In the genomic region with DNA sequence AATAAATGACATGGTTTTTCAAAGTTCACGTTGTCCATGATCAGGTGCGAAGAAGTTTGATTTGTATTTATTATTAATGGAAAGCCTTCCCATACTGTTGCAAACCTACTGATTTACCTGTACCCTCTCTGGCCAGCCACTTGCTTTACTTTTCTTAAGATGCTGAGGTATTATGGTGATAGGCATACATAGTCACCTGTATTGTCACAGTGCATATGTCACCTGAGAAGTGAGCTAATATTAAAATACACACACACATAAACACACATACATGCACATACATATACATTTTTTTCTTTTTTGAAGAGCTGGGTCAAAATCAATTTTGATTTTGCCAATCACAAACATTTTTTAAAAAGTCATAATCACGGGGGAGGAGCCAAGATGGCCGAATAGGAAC, we compare ENCODE assay signal across 22 cellular contexts.
DNase-seq lines count a peak whose midpoint lies in the region; ATAC-seq and TF ChIP-seq lines count a peak whose summit lies in the region.
"Had no signal": no experiment of that assay in that cellular context is flagged by ENCODE, and none has a peak within 500 bp of the region (broad histone marks: within the 10 kb centered on the region; RNA-seq: fewer than 3 reads in every experiment).

No MANE protein-coding gene starts in this region.

- H3K4ac ChIP-seq in trophoblast cell (ENCODE audit: low read depth, low read length), result no peak overlapping the region

- H3K27me3 ChIP-seq in CD8-positive, alpha-beta T cell (ENCODE audit: insufficient read depth, low read length), result no peaks in the 10 kb centered on the region
- no peaks in the 10 kb centered on the region for H3K27me3 ChIP-seq in HL-60 (ENCODE audit: insufficient read depth, poor library complexity, severe bottlenecking)
- H3K27me3 ChIP-seq in trophoblast cell (ENCODE audit: insufficient read depth, low read length), result no peaks in the 10 kb centered on the region
- H3K27me3 ChIP-seq: ascending aorta, SJCRH30, testis had no signal

- no peak for ATAC-seq in CD8-positive, alpha-beta T cell
- no peak for ATAC-seq in activated naive CD8-positive, alpha-beta T cell treated with anti-CD3 and anti-CD28 coated beads, Interleukin-2, amount 50 U/mL, for 24 hours
- ATAC-seq in GM21381 (IDR thresholded peaks at IDR 0.05; ENCODE audit: unreplicated experiment) (no peak), GM18870 (IDR thresholded peaks at IDR 0.05; ENCODE audit: unreplicated experiment) (no peak)
- ATAC-seq: right cardiac atrium had no signal

- H3K4me1 ChIP-seq in CD8-positive, alpha-beta T cell (ENCODE audit: insufficient read depth, low read length), result no peaks in the 10 kb centered on the region
- no peaks in the 10 kb centered on the region for H3K4me1 ChIP-seq in trophoblast cell (ENCODE audit: control insufficient read depth in 1 of 2, insufficient read depth in 2 of 2, low read length in 2 of 2)
- H3K4me1 ChIP-seq: ascending aorta, SJCRH30, testis had no signal

- H3K9me3 Mint-ChIP-seq in CD8-positive, alpha-beta T cell, result no peaks in the 10 kb centered on the region
- H3K9me3 Mint-ChIP-seq in activated naive CD8-positive, alpha-beta T cell treated with anti-CD3 and anti-CD28 coated beads, Interleukin-2, amount 50 U/mL, for 24 hours, result peaks cover 6% of the 10 kb centered on the region
- H3K9me3 Mint-ChIP-seq in mesothelial cell of epicardium, result peaks cover 7% of the 10 kb centered on the region

- H2BK5ac ChIP-seq in trophoblast cell (ENCODE audit: low read depth, low read length, poor library complexity), result no peak overlapping the region

- H2BK120ac ChIP-seq in trophoblast cell (ENCODE audit: insufficient read depth, low read length, poor library complexity), result no peak overlapping the region

- no peak overlapping the region for H4K91ac ChIP-seq in trophoblast cell (ENCODE audit: low read depth, low read length)

- CTCF ChIA-PET in CD8-positive, alpha-beta T cell (lab: Charles Lee), result no interaction called here

- intact Hi-C loops in CD8-positive, alpha-beta T cell (cut with DNase I, micrococcal nuclease), result no loop called here

- no peaks in the 10 kb centered on the region for H3K4me1 Mint-ChIP-seq in CD8-positive, alpha-beta T cell (ENCODE audit: low read depth)
- no peaks in the 10 kb centered on the region for H3K4me1 Mint-ChIP-seq in activated naive CD8-positive, alpha-beta T cell treated with anti-CD3 and anti-CD28 coated beads, Interleukin-2, amount 50 U/mL, for 24 hours
- no peaks in the 10 kb centered on the region for H3K4me1 Mint-ChIP-seq in mesothelial cell of epicardium
- H3K4me1 Mint-ChIP-seq: immature natural killer cell had no signal

- POLR2A ChIA-PET in CD8-positive, alpha-beta T cell (lab: Charles Lee), result no interaction called here

- no peak overlapping the region for H3K27ac ChIP-seq in CD8-positive, alpha-beta T cell (ENCODE audit: low read depth, low read length)
- H3K27ac ChIP-seq in HL-60 (replicated peaks) (no peak overlapping the region), trophoblast cell (ENCODE audit: low read depth, low read length) (no peak overlapping the region)
- H3K27ac ChIP-seq: ascending aorta, SJCRH30, testis had no signal

- no peak overlapping the region for H3K4me3 ChIP-seq in CD8-positive, alpha-beta T cell (ENCODE audit: low read depth, low read length)
- H3K4me3 ChIP-seq in HL-60 (replicated peaks; ENCODE audit: insufficient read depth, low read length) (peak overlapping the region; percentile 20), trophoblast cell (ENCODE audit: low read depth, low read length) (no peak overlapping the region)
- H3K4me3 ChIP-seq: ascending aorta, SJCRH30, testis had no signal

- H3K27ac Mint-ChIP-seq in CD8-positive, alpha-beta T cell, result no peak overlapping the region
- H3K27ac Mint-ChIP-seq in activated naive CD8-positive, alpha-beta T cell treated with anti-CD3 and anti-CD28 coated beads, Interleukin-2, amount 50 U/mL, for 24 hours, result no peak overlapping the region
- H3K27ac Mint-ChIP-seq in mesothelial cell of epicardium, result peak overlapping the region; percentile 21
- H3K27ac Mint-ChIP-seq: immature natural killer cell; T-helper 2 cell treated with Interferon-gamma antibody and Interleukin-4, amounts not matched to agents 5 μg/mL and 100 μg/mL, for 36 hours had no signal

- no peak for DNase-seq in CD8-positive, alpha-beta T cell
- DNase-seq in HL-60 (ENCODE audit: low read depth in 1 of 2, low spot score in 1 of 2) (no peak), mesothelial cell of epicardium (ENCODE audit: low spot score in 2 of 2, unreplicated experiment in 2 of 2) (no peak), trophoblast cell (no peak)
- DNase-seq in activated naive CD8-positive, alpha-beta T cell treated with anti-CD3 and anti-CD28 coated beads, Interleukin-2, amount 50 U/mL, for 24 hours, result no peak
- DNase-seq: activated effector memory CD4-positive, alpha-beta T cell treated with anti-CD3 and anti-CD28 coated beads, Interleukin-2, amount 50 U/mL, for 16 hours; Calu3; EL; head of caudate nucleus; immature natural killer cell; IMR-90; NCI-H1436 treated with DMSO at 0.1 percent for 48 hours; NCI-H2171; NCI-H526; right cardiac atrium; SJCRH30; stimulated activated CD4-positive, alpha-beta T cell treated with anti-CD3 and anti-CD28 coated beads, Interleukin-15, amount 100 ng/mL, for 24 hours; testis had no signal

- H3K9ac ChIP-seq in trophoblast cell (ENCODE audit: low read length), result no peak overlapping the region

- H3K27me3 Mint-ChIP-seq in CD8-positive, alpha-beta T cell (ENCODE audit: low read depth), result no peaks in the 10 kb centered on the region
- no peaks in the 10 kb centered on the region for H3K27me3 Mint-ChIP-seq in activated naive CD8-positive, alpha-beta T cell treated with anti-CD3 and anti-CD28 coated beads, Interleukin-2, amount 50 U/mL, for 24 hours
- H3K27me3 Mint-ChIP-seq in mesothelial cell of epicardium (ENCODE audit: low read depth), result no peaks in the 10 kb centered on the region

- H3K79me2 ChIP-seq in trophoblast cell (ENCODE audit: control insufficient read depth, insufficient read depth, low read length, poor library complexity), result no peaks in the 10 kb centered on the region

- no peak overlapping the region for H2BK12ac ChIP-seq in trophoblast cell (ENCODE audit: low read length)

- no peak overlapping the region for H4K8ac ChIP-seq in trophoblast cell (ENCODE audit: low read depth, low read length)

- no peak overlapping the region for H2AFZ ChIP-seq in trophoblast cell (ENCODE audit: insufficient read depth, low read length, poor library complexity)

- H3K18ac ChIP-seq in trophoblast cell (ENCODE audit: low read length), result no peak overlapping the region

- no peak overlapping the region for H2AK5ac ChIP-seq in trophoblast cell (ENCODE audit: low read length)

- no peak overlapping the region for H3K4me2 ChIP-seq in trophoblast cell (ENCODE audit: low read length)

- no peak overlapping the region for H4K12ac ChIP-seq in trophoblast cell (ENCODE audit: low read depth, low read length)

- peak overlapping the region; percentile 39 for H3K4me3 Mint-ChIP-seq in CD8-positive, alpha-beta T cell
- H3K4me3 Mint-ChIP-seq in activated naive CD8-positive, alpha-beta T cell treated with anti-CD3 and anti-CD28 coated beads, Interleukin-2, amount 50 U/mL, for 24 hours, result peak overlapping the region; percentile 21
- peak overlapping the region; percentile 64 for H3K4me3 Mint-ChIP-seq in mesothelial cell of epicardium
- H3K4me3 Mint-ChIP-seq: immature natural killer cell; T-helper 2 cell treated with Interferon-gamma antibody and Interleukin-4, amounts not matched to agents 5 μg/mL and 100 μg/mL, for 36 hours had no signal

- H3K79me1 ChIP-seq in trophoblast cell (ENCODE audit: low read length), result no peaks in the 10 kb centered on the region

- no peaks in the 10 kb centered on the region for H3K36me3 ChIP-seq in CD8-positive, alpha-beta T cell (ENCODE audit: insufficient read depth, low read length)
- H3K36me3 ChIP-seq in trophoblast cell (ENCODE audit: control insufficient read depth in 1 of 2, insufficient read depth in 2 of 2, low read length in 2 of 2), result no peaks in the 10 kb centered on the region
- H3K36me3 ChIP-seq: ascending aorta, SJCRH30 had no signal

- H3K14ac ChIP-seq in trophoblast cell (ENCODE audit: low read length), result no peak overlapping the region

- H3K23ac ChIP-seq in trophoblast cell (ENCODE audit: low read length), result no peak overlapping the region

- no peaks in the 10 kb centered on the region for H3K9me3 ChIP-seq in CD8-positive, alpha-beta T cell (ENCODE audit: low read length)
- H3K9me3 ChIP-seq in trophoblast cell (ENCODE audit: insufficient read depth, low read depth, low read length), result no peaks in the 10 kb centered on the region
- H3K9me3 ChIP-seq: ascending aorta, SJCRH30, testis had no signal

- H3K36me3 Mint-ChIP-seq in CD8-positive, alpha-beta T cell, result peaks cover 16% of the 10 kb centered on the region
- peaks cover 14% of the 10 kb centered on the region for H3K36me3 Mint-ChIP-seq in activated naive CD8-positive, alpha-beta T cell treated with anti-CD3 and anti-CD28 coated beads, Interleukin-2, amount 50 U/mL, for 24 hours (ENCODE audit: low read depth)
- H3K36me3 Mint-ChIP-seq in mesothelial cell of epicardium, result peaks cover 4% of the 10 kb centered on the region

- WGBS in trophoblast cell (ENCODE audit: extremely low coverage, insufficient coverage, insufficient read length), result no CpG with 5 or more reads among the region's 4 CpGs

- no peak for TF ChIP-seq CTCF in CD8-positive, alpha-beta T cell (IDR thresholded peaks at IDR 0.05)
- TF ChIP-seq CTCF in HL-60 (IDR thresholded peaks at IDR 0.05; ENCODE audit: insufficient read depth, low read length) (no peak), mesothelial cell of epicardium (IDR thresholded peaks at IDR 0.05; ENCODE audit: unreplicated experiment) (no peak)
